12 cellular contexts compared by ENCODE assay signal in the genomic region with DNA sequence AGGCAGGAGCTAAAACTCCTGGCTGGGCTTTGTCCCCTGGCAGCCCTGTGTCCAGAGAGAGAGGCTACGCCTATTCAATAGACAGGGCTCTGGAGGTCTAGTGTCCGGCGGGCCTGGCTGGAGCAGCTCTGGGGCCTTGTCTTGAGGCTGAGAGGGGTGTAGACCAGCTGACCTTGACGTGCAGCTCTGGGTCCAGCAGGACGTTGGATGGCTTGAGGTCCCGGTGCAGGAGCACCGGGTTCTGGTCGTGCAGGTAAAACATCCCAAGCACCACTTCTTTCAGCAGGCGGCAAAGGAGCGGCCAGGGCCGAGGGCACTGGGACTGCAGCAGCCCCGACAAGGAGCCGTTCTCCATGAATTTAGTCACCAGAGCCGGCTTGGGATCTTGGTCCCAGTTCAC. TPM values are rescaled to one million over a fixed set of nuclear protein-coding genes. Genes with fewer than 3 reads are reported as not detected.
DNase-seq lines count a peak whose midpoint lies in the region; ATAC-seq and TF ChIP-seq lines count a peak whose summit lies in the region.
"Had no signal": no experiment of that assay in that cellular context is flagged by ENCODE, and none has a peak within 500 bp of the region (broad histone marks: within the 10 kb centered on the region; RNA-seq: fewer than 3 reads in every experiment).

No MANE protein-coding gene starts in this region.

- H3K27me3 ChIP-seq in SJCRH30: peaks cover 10% of the 10 kb centered on the region; the same call in 1 of the 2 replicates
- H3K27me3 ChIP-seq in Caco-2 (replicated peaks; ENCODE audit: control insufficient read depth, insufficient read depth, low read length): no peaks in the 10 kb centered on the region; the same call in 1 of the 2 replicates

- no peaks in the 10 kb centered on the region for H3K9me3 ChIP-seq in SJCRH30 (replicated peaks)
- no peaks in the 10 kb centered on the region for H3K9me3 ChIP-seq in Caco-2

- H3K4me1 Mint-ChIP-seq in stimulated activated naive CD8-positive, alpha-beta T cell treated with anti-CD3 and anti-CD28 coated beads, Interleukin-15, Interleukin-2, amounts not matched to agents 100 ng/mL and 50 ng/mL, for 24 hours (ENCODE audit: low read depth): peaks cover 35% of the 10 kb centered on the region
- H3K4me1 Mint-ChIP-seq in dendritic cell treated with granulocyte-macrophage colony-stimulating factor and Interleukin-4, amounts not matched to agents 40 ng/mL and 50 ng/mL, for 4 days (ENCODE audit: low read depth): peaks cover 75% of the 10 kb centered on the region
- peaks cover 28 to 32% of the 10 kb centered on the region in 2 donors for H3K4me1 Mint-ChIP-seq in natural killer cell treated with Interleukin-12 subunit alpha and Interleukin-12 subunit beta and Interleukin-15 and Interleukin-18, amount 100 ng/mL, for 72 hours (ENCODE audit: low read depth in 2 of 2)
- peaks cover 20% of the 10 kb centered on the region for H3K4me1 Mint-ChIP-seq in chondrocyte (ENCODE audit: low read depth)
- H3K4me1 Mint-ChIP-seq in Caco-2 (ENCODE audit: low read depth, unreplicated experiment): peaks cover 2% of the 10 kb centered on the region

- BruUV-seq in Caco-2 (replicated peaks; lab: Mats Ljungman, UMichigan): no TSS peak

- H3K9me3 Mint-ChIP-seq in stimulated activated naive CD8-positive, alpha-beta T cell treated with anti-CD3 and anti-CD28 coated beads, Interleukin-15, Interleukin-2, amounts not matched to agents 100 ng/mL and 50 ng/mL, for 24 hours: no peaks in the 10 kb centered on the region
- no peaks in the 10 kb centered on the region for H3K9me3 Mint-ChIP-seq in dendritic cell treated with granulocyte-macrophage colony-stimulating factor and Interleukin-4, amounts not matched to agents 40 ng/mL and 50 ng/mL, for 4 days
- H3K9me3 Mint-ChIP-seq in natural killer cell treated with Interleukin-12 subunit alpha and Interleukin-12 subunit beta and Interleukin-15 and Interleukin-18, amount 100 ng/mL, for 72 hours: no peaks in the 10 kb centered on the region
- H3K9me3 Mint-ChIP-seq in chondrocyte (ENCODE audit: low read depth): no peaks in the 10 kb centered on the region
- H3K9me3 Mint-ChIP-seq in Caco-2 (ENCODE audit: unreplicated experiment): no peaks in the 10 kb centered on the region

- peaks cover 24% of the 10 kb centered on the region for H3K27me3 Mint-ChIP-seq in stimulated activated naive CD8-positive, alpha-beta T cell treated with anti-CD3 and anti-CD28 coated beads, Interleukin-15, Interleukin-2, amounts not matched to agents 100 ng/mL and 50 ng/mL, for 24 hours
- H3K27me3 Mint-ChIP-seq in dendritic cell treated with granulocyte-macrophage colony-stimulating factor and Interleukin-4, amounts not matched to agents 40 ng/mL and 50 ng/mL, for 4 days: peaks cover 28% of the 10 kb centered on the region
- H3K27me3 Mint-ChIP-seq in natural killer cell treated with Interleukin-12 subunit alpha and Interleukin-12 subunit beta and Interleukin-15 and Interleukin-18, amount 100 ng/mL, for 72 hours: peaks cover 10 to 23% of the 10 kb centered on the region in 2 donors
- H3K27me3 Mint-ChIP-seq in chondrocyte (ENCODE audit: low read depth) (peaks cover 19% of the 10 kb centered on the region), Caco-2 (ENCODE audit: insufficient read depth, unreplicated experiment) (peaks cover 3% of the 10 kb centered on the region)

- H3K36me3 Mint-ChIP-seq in stimulated activated naive CD8-positive, alpha-beta T cell treated with anti-CD3 and anti-CD28 coated beads, Interleukin-15, Interleukin-2, amounts not matched to agents 100 ng/mL and 50 ng/mL, for 24 hours (ENCODE audit: low read depth): peaks cover 6% of the 10 kb centered on the region
- H3K36me3 Mint-ChIP-seq in dendritic cell treated with granulocyte-macrophage colony-stimulating factor and Interleukin-4, amounts not matched to agents 40 ng/mL and 50 ng/mL, for 4 days (ENCODE audit: low read depth): peaks cover 41% of the 10 kb centered on the region
- peaks cover 6% of the 10 kb centered on the region for H3K36me3 Mint-ChIP-seq in natural killer cell treated with Interleukin-12 subunit alpha and Interleukin-12 subunit beta and Interleukin-15 and Interleukin-18, amount 100 ng/mL, for 72 hours
- no peaks in the 10 kb centered on the region for H3K36me3 Mint-ChIP-seq in chondrocyte (ENCODE audit: low read depth)
- no peaks in the 10 kb centered on the region for H3K36me3 Mint-ChIP-seq in Caco-2 (ENCODE audit: insufficient read depth, unreplicated experiment)

- H3K4me3 Mint-ChIP-seq in stimulated activated naive CD8-positive, alpha-beta T cell treated with anti-CD3 and anti-CD28 coated beads, Interleukin-15, Interleukin-2, amounts not matched to agents 100 ng/mL and 50 ng/mL, for 24 hours: peak overlapping the region; percentile 87
- peak overlapping the region; percentile 90 for H3K4me3 Mint-ChIP-seq in dendritic cell treated with granulocyte-macrophage colony-stimulating factor and Interleukin-4, amounts not matched to agents 40 ng/mL and 50 ng/mL, for 4 days
- H3K4me3 Mint-ChIP-seq in natural killer cell treated with Interleukin-12 subunit alpha and Interleukin-12 subunit beta and Interleukin-15 and Interleukin-18, amount 100 ng/mL, for 72 hours: peak overlapping the region; percentile 85
- H3K4me3 Mint-ChIP-seq in chondrocyte (ENCODE audit: unreplicated experiment) (no peak overlapping the region), Caco-2 (ENCODE audit: unreplicated experiment) (no peak overlapping the region)

- no peak for DNase-seq in stimulated activated naive CD8-positive, alpha-beta T cell treated with anti-CD3 and anti-CD28 coated beads, Interleukin-15, Interleukin-2, amounts not matched to agents 100 U/mL and 50 U/mL, for 24 hours
- no peak for DNase-seq in natural killer cell treated with Interleukin-12 subunit alpha and Interleukin-12 subunit beta and Interleukin-15 and Interleukin-18, amount 100 ng/mL, for 72 hours (ENCODE audit: low spot score)
- no peak for DNase-seq in chondrocyte (ENCODE audit: low spot score)
- DNase-seq in nucleus accumbens (lab: John Stamatoyannopoulos, UW): no peak
- no peak for DNase-seq in SJCRH30
- DNase-seq in Caco-2: no peak
- DNase-seq: activated effector memory CD4-positive, alpha-beta T cell treated with Interleukin-2 at 50 U/mL for 16 hours; mammary epithelial cell had no signal

- H3K36me3 ChIP-seq in SJCRH30 (no peaks in the 10 kb centered on the region), Caco-2 (ENCODE audit: control insufficient read depth, insufficient read depth, low read length) (no peaks in the 10 kb centered on the region)

- CTCF ChIA-PET in Caco-2 (lab: Charles Lee): interaction anchor here (1.7 kb wide), 1 partner anchor 93 kb away, joined by 6 read pairs; no protein-coding TSS in a partner anchor

- H3K27ac Mint-ChIP-seq in stimulated activated naive CD8-positive, alpha-beta T cell treated with anti-CD3 and anti-CD28 coated beads, Interleukin-15, Interleukin-2, amounts not matched to agents 100 ng/mL and 50 ng/mL, for 24 hours: no peak overlapping the region
- peak overlapping the region; percentile 93 for H3K27ac Mint-ChIP-seq in dendritic cell treated with granulocyte-macrophage colony-stimulating factor and Interleukin-4, amounts not matched to agents 40 ng/mL and 50 ng/mL, for 4 days
- H3K27ac Mint-ChIP-seq in natural killer cell treated with Interleukin-12 subunit alpha and Interleukin-12 subunit beta and Interleukin-15 and Interleukin-18, amount 100 ng/mL, for 72 hours: no peak overlapping the region
- H3K27ac Mint-ChIP-seq in chondrocyte (ENCODE audit: unreplicated experiment) (no peak overlapping the region), Caco-2 (ENCODE audit: unreplicated experiment) (no peak overlapping the region)

- H3K27ac ChIP-seq in SJCRH30: no peak overlapping the region
- H3K27ac ChIP-seq: epithelial cell of prostate had no signal

- TF ChIP-seq CTCF in chondrocyte (IDR thresholded peaks at IDR 0.05) (no peak), Caco-2 (IDR thresholded peaks at IDR 0.05; ENCODE audit: insufficient read depth in 1 of 2, low read depth in 1 of 2, low read length in 1 of 2, severe bottlenecking in 1 of 2, unreplicated experiment in 1 of 2) (no peak)

- H3K4me1 ChIP-seq in SJCRH30 (peaks cover under 1% of the 10 kb centered on the region; the same call in 1 of the 2 replicates), Caco-2 (0 out of 2 replicates have a peak, but pooled peaks cover 7% of the 10 kb centered on the region)

- no peak for ATAC-seq in stimulated activated naive CD8-positive, alpha-beta T cell treated with anti-CD3 and anti-CD28 coated beads, Interleukin-15, Interleukin-2, amounts not matched to agents 100 U/mL and 50 U/mL, for 24 hours
- ATAC-seq in natural killer cell treated with Interleukin-12 subunit alpha and Interleukin-12 subunit beta and Interleukin-15 and Interleukin-18, amount 100 ng/mL, for 72 hours: no peak

- POLR2A ChIA-PET in Caco-2 (lab: Charles Lee): no interaction called here

- H3K4me3 ChIP-seq in SJCRH30: no peak overlapping the region
- no peak overlapping the region for H3K4me3 ChIP-seq in Caco-2 (ENCODE audit: low read depth, low read length)

- intact Hi-C loops in dendritic cell treated with granulocyte-macrophage colony-stimulating factor and Interleukin-4, amounts not matched to agents 40 ng/mL and 50 ng/mL, for 4 days (cut with micrococcal nuclease): no loop called here
- intact Hi-C loops in Caco-2 (cut with micrococcal nuclease; ENCODE audit: unreplicated experiment): no loop called here

RNA-seq across cellular contexts. Expression of a gene that starts 0.9 kb away (rescaled TPM):
- total RNA-seq in natural killer cell treated with Interleukin-12 subunit alpha and Interleukin-12 subunit beta and Interleukin-15 and Interleukin-18, amount 100 ng/mL, for 72 hours: 10 to 100 TPM; 12.5 to 15.5 TPM
- 0.80 to 1.3 TPM (median 0.90 TPM) in 3 replicates for total RNA-seq in chondrocyte
- total RNA-seq in SJCRH30 (2014; rRNA removed; shearing (Covaris generic)): not detected in 2 replicates
- 1.5 TPM in 2 replicates for total RNA-seq in Caco-2 (2022)
- total RNA-seq: H4 had no signal

RNA-seq across cellular contexts. Expression of a gene that starts 4.0 kb away (rescaled TPM):
- total RNA-seq in natural killer cell treated with Interleukin-12 subunit alpha and Interleukin-12 subunit beta and Interleukin-15 and Interleukin-18, amount 100 ng/mL, for 72 hours: 1 to 10 TPM; 1.0 to 1.9 TPM
- 1.5 to 5.2 TPM (median 3.3 TPM) in 3 replicates for total RNA-seq in chondrocyte
- 0.03 TPM in 1 of 2 replicates, not detected in the other for total RNA-seq in SJCRH30 (2014; rRNA removed; shearing (Covaris generic))
- 0.57 and 0.60 TPM in 2 replicates for total RNA-seq in Caco-2 (2022)
- total RNA-seq: H4 had no signal

RNA-seq across cellular contexts. Expression of a gene that starts 27.5 kb away (rescaled TPM):
- total RNA-seq in natural killer cell treated with Interleukin-12 subunit alpha and Interleukin-12 subunit beta and Interleukin-15 and Interleukin-18, amount 100 ng/mL, for 72 hours: 10 to 100 TPM; 13.2 to 37.3 TPM
- 6.1 to 12.0 TPM (median 7.3 TPM) in 3 replicates for total RNA-seq in chondrocyte
- 2.0 and 3.8 TPM in 2 replicates for total RNA-seq in SJCRH30 (2014; rRNA removed; shearing (Covaris generic))
- 7.3 and 7.8 TPM in 2 replicates for total RNA-seq in Caco-2 (2022)

RNA-seq across cellular contexts. Expression of a gene that starts 28.9 kb away (rescaled TPM):
- total RNA-seq in natural killer cell treated with Interleukin-12 subunit alpha and Interleukin-12 subunit beta and Interleukin-15 and Interleukin-18, amount 100 ng/mL, for 72 hours: 10 to 100 TPM; 13.7 to 27.1 TPM
- total RNA-seq in chondrocyte (8.8 to 18.4 TPM (median 9.1 TPM) in 3 replicates), Caco-2 (2022) (10.3 and 12.3 TPM in 2 replicates)
- total RNA-seq in SJCRH30 (2014; rRNA removed; shearing (Covaris generic)): 4.4 and 5.3 TPM in 2 replicates

RNA-seq across cellular contexts. Expression of a gene that starts 29.1 kb away (rescaled TPM):
- total RNA-seq in natural killer cell treated with Interleukin-12 subunit alpha and Interleukin-12 subunit beta and Interleukin-15 and Interleukin-18, amount 100 ng/mL, for 72 hours: not detected
- total RNA-seq in chondrocyte (93.4 to 99.2 TPM (median 97.7 TPM) in 3 replicates), Caco-2 (2022) (0.84 and 0.88 TPM in 2 replicates)
- total RNA-seq in SJCRH30 (2014; rRNA removed; shearing (Covaris generic)): 33.3 and 39.3 TPM in 2 replicates

Comparison
In these comparisons a context has a peak if more than half of its experiments do, and no peak if none do; other contexts are left out.
1. H3K4me3 Mint-ChIP-seq: peak in stimulated activated naive CD8-positive, alpha-beta T cell treated with anti-CD3 and anti-CD28 coated beads, Interleukin-15, Interleukin-2, amounts not matched to agents 100 ng/mL and 50 ng/mL, for 24 hours (single experiment), dendritic cell treated with granulocyte-macrophage colony-stimulating factor and Interleukin-4, amounts not matched to agents 40 ng/mL and 50 ng/mL, for 4 days (single experiment) and natural killer cell treated with Interleukin-12 subunit alpha and Interleukin-12 subunit beta and Interleukin-15 and Interleukin-18, amount 100 ng/mL, for 72 hours (single experiment); none in chondrocyte (single experiment) and Caco-2 (single experiment).